In the genomic region with DNA sequence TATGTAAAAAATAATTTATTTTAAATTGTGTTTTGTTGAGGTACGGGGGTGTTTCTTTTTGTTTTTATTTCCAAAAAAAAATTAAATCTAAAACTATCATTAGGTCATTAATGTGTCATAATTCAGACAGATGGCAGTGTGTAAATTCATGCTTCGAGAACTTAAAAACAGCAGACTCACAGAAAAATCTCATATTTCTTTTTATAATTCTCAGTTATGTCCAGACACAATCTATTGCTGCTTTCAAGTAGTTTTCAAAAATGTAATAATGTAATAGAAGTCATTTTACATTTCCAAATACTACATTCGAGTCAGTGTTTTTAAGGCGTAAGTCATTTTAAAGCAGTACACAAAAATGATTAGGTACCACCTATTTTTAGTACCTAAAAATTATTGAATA, we compare ENCODE assay signal across 23 cellular contexts. TPM values are rescaled to one million over a fixed set of nuclear protein-coding genes. Genes with fewer than 3 reads are reported as not detected.
DNase-seq lines count a peak whose midpoint lies in the region; ATAC-seq and FAIRE-seq lines count a peak whose summit lies in the region.
"Had no signal": no experiment of that assay in that cellular context is flagged by ENCODE, and none has a peak within 500 bp of the region (broad histone marks: within the 10 kb centered on the region; RNA-seq: fewer than 3 reads in every experiment).

No MANE protein-coding gene starts in this region.

- FAIRE-seq in TTC549 (lab: Jason Lieb, UNC): peak; percentile 7
- FAIRE-seq: A549, GM12891 had no signal

- no peak overlapping the region for H3K4me3 Mint-ChIP-seq in activated T-cell treated with anti-CD3 and anti-CD28 coated beads, Interleukin-2, amount 50 U/mL, for 72 hours
- H3K4me3 Mint-ChIP-seq in stimulated activated effector memory CD8-positive, alpha-beta T cell treated with anti-CD3 and anti-CD28 coated beads, Interleukin-12 subunit alpha, Interleukin-12 subunit beta, amount 100 ng/mL, for 72 hours: no peak overlapping the region
- H3K4me3 Mint-ChIP-seq: CD14-positive monocyte; CD4-positive, alpha-beta memory T cell; GM23338; H9 had no signal

- peaks cover 10% of the 10 kb centered on the region for H3K4me1 Mint-ChIP-seq in activated T-cell treated with anti-CD3 and anti-CD28 coated beads, Interleukin-2, amount 50 U/mL, for 72 hours (ENCODE audit: low read depth)
- H3K4me1 Mint-ChIP-seq in stimulated activated effector memory CD8-positive, alpha-beta T cell treated with anti-CD3 and anti-CD28 coated beads, Interleukin-12 subunit alpha, Interleukin-12 subunit beta, amount 100 ng/mL, for 72 hours: peaks cover 28% of the 10 kb centered on the region
- H3K4me1 Mint-ChIP-seq: CD14-positive monocyte, GM23338, H9 had no signal

- DNase-seq in activated T-cell treated with anti-CD3 and anti-CD28 coated beads, Interleukin-2, amount 50 U/mL, for 72 hours: no peak
- DNase-seq in activated T-cell treated with anti-CD3 and anti-CD28 coated beads, Interleukin-2, amount 50 U/mL, for 48 hours: no peak
- no peak for DNase-seq in stimulated activated effector memory CD8-positive, alpha-beta T cell treated with anti-CD3 and anti-CD28 coated beads, Interleukin-12 subunit alpha, Interleukin-12 subunit beta, amount 100 ng/mL, for 72 hours (ENCODE audit: low spot score in 2 of 2)
- DNase-seq in NCI-H748 treated with DMSO at 0.1 percent for 48 hours (lab: John Stamatoyannopoulos, UW) (no peak), NCI-H446 treated with DMSO at 0.1 percent for 48 hours (lab: John Stamatoyannopoulos, UW) (no peak)
- DNase-seq: 8988T; ACHN; AML-193; BE2C; Calu3; CD4-positive, alpha-beta memory T cell; COR-L47; DMS53; DMS79 treated with DMSO at 0.1 percent for 48 hours; GF-D8; H9 had no signal

- no peak for ATAC-seq in activated T-cell treated with anti-CD3 and anti-CD28 coated beads, Interleukin-2, amount 50 U/mL, for 72 hours (replicated peaks in 1 of 2)
- no peak for ATAC-seq in stimulated activated effector memory CD8-positive, alpha-beta T cell treated with anti-CD3 and anti-CD28 coated beads, Interleukin-12 subunit alpha, Interleukin-12 subunit beta, amount 100 ng/mL, for 72 hours
- ATAC-seq: A549, GM23338, HCT116 had no signal

- peak overlapping the region; percentile 33 for H3K27ac Mint-ChIP-seq in activated T-cell treated with anti-CD3 and anti-CD28 coated beads, Interleukin-2, amount 50 U/mL, for 72 hours
- peak overlapping the region; percentile 97 for H3K27ac Mint-ChIP-seq in stimulated activated effector memory CD8-positive, alpha-beta T cell treated with anti-CD3 and anti-CD28 coated beads, Interleukin-12 subunit alpha, Interleukin-12 subunit beta, amount 100 ng/mL, for 72 hours
- H3K27ac Mint-ChIP-seq: CD14-positive monocyte, GM23338, H9 had no signal

- no peaks in the 10 kb centered on the region for H3K9me3 Mint-ChIP-seq in activated T-cell treated with anti-CD3 and anti-CD28 coated beads, Interleukin-2, amount 50 U/mL, for 72 hours
- H3K9me3 Mint-ChIP-seq in stimulated activated effector memory CD8-positive, alpha-beta T cell treated with anti-CD3 and anti-CD28 coated beads, Interleukin-12 subunit alpha, Interleukin-12 subunit beta, amount 100 ng/mL, for 72 hours: peaks cover 3% of the 10 kb centered on the region
- H3K9me3 Mint-ChIP-seq: CD4-positive, alpha-beta memory T cell; GM23338; H9 had no signal

- peaks cover 0 to 3% of the 10 kb centered on the region in 2 donors for H3K36me3 Mint-ChIP-seq in activated T-cell treated with anti-CD3 and anti-CD28 coated beads, Interleukin-2, amount 50 U/mL, for 72 hours (ENCODE audit: insufficient read depth in 2 of 2)
- peaks cover 78% of the 10 kb centered on the region for H3K36me3 Mint-ChIP-seq in stimulated activated effector memory CD8-positive, alpha-beta T cell treated with anti-CD3 and anti-CD28 coated beads, Interleukin-12 subunit alpha, Interleukin-12 subunit beta, amount 100 ng/mL, for 72 hours
- H3K36me3 Mint-ChIP-seq: CD14-positive monocyte; CD4-positive, alpha-beta memory T cell had no signal

- H3K27me3 Mint-ChIP-seq in activated T-cell treated with anti-CD3 and anti-CD28 coated beads, Interleukin-2, amount 50 U/mL, for 72 hours (ENCODE audit: low read depth): no peaks in the 10 kb centered on the region
- H3K27me3 Mint-ChIP-seq: CD4-positive, alpha-beta memory T cell had no signal

RNA-seq across cellular contexts. Expression of gene IKZF2, which starts 14.3 kb away (rescaled TPM):
- total RNA-seq in activated T-cell treated with anti-CD3 and anti-CD28 coated beads, Interleukin-2, amount 50 U/mL, for 72 hours: 10 to 100 TPM in 1 of 2 donors, 1 to 10 TPM in 1; 9.8 to 19.1 TPM
- total RNA-seq: G401 had no signal
